8 cellular contexts compared by ENCODE assay signal in the genomic region with DNA sequence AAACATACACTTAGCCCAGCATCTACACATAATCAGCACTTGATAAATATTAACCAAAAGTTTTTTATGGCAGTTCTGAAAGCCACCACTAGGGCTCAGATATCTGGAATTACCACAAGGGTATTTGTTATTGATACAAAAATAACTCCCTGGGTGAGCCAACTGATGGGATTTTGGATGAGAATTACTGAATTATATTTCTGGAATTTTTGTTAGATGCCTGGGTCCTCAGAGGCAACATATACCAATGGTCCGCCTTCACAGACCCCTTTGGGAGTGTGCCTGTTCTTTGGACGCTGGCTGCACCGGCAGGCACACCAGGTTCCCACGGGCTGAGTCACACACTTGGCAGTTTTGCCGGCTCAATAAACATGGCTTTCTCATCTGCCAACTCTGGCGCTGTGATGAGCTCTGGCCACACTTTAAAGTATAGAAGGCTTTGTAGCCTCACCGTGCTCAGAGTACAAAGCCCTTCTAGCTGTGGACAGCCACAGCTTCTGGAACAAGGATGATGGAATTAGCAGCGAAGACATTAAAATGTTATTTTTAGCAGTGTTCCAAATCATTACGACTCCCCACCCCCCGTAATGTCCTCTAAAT. TPM values are rescaled to one million over a fixed set of nuclear protein-coding genes. Genes with fewer than 3 reads are reported as not detected.
A peak's percentile ranks its signal among the peaks of the same experiment; 100 is the strongest.
DNase-seq lines count a peak whose midpoint lies in the region; ATAC-seq and TF ChIP-seq lines count a peak whose summit lies in the region.

No MANE protein-coding gene starts in this region.

- H3K4me1 ChIP-seq in left lung: peaks cover 0 to 10% of the 10 kb centered on the region in 2 donors
- H3K4me1 ChIP-seq in tibial nerve: peaks cover 0 to 21% (median 0%) of the 10 kb centered on the region in 4 donors

- no peaks in the 10 kb centered on the region for H3K9me3 ChIP-seq in left lung
- peaks cover 0 to 2% (median 0%) of the 10 kb centered on the region in 4 donors for H3K9me3 ChIP-seq in tibial nerve

- H3K4me3 ChIP-seq in left lung (no peak overlapping the region), tibial nerve (no peak overlapping the region)

- TF ChIP-seq CTCF in left lung (IDR thresholded peaks at IDR 0.05) (peak; percentile 43 to 66), tibial nerve (IDR thresholded peaks at IDR 0.05) (peak; percentile 43 to 66 (median 51))

- no peak for TF ChIP-seq POLR2A in tibial nerve (IDR thresholded peaks at IDR 0.05)

- no peaks in the 10 kb centered on the region for H3K27me3 ChIP-seq in left lung
- H3K27me3 ChIP-seq in tibial nerve: no peaks in the 10 kb centered on the region

- H3K36me3 ChIP-seq in left lung (no peaks in the 10 kb centered on the region), tibial nerve (no peaks in the 10 kb centered on the region)

- DNase-seq in GM04503 (ENCODE audit: low read depth) (peak; percentile 71), NCI-H2171 (lab: John Stamatoyannopoulos, UW) (peak; percentile 69), caudate nucleus (lab: John Stamatoyannopoulos, UW) (peak in 35 of 61 donors; percentile 3 to 60 (median 21)), left lung (peak in 1 of 2 donors; percentile 52), tibial nerve (ENCODE audit: low spot score in 2 of 2) (peak; percentile 52 to 76), NCI-H345 treated with DMSO at 0.1 percent for 48 hours (lab: John Stamatoyannopoulos, UW; ENCODE audit: unreplicated experiment) (no peak)

- peak in 1 of 2 donors; percentile 62 for TF ChIP-seq EP300 in tibial nerve (IDR thresholded peaks at IDR 0.05)

- H3K27ac ChIP-seq in caudate nucleus (ENCODE audit: low read depth, low read length) (peak overlapping the region; percentile 48), left lung (peak overlapping the region; percentile 28 to 53), tibial nerve (peak overlapping the region in 3 of 4 donors; percentile 11 to 66 (median 34))

- ATAC-seq in left lung (peak; percentile 76), HG03039 (IDR thresholded peaks at IDR 0.05; ENCODE audit: unreplicated experiment) (no peak), HG03097 (IDR thresholded peaks at IDR 0.05; ENCODE audit: low FRiP score, unreplicated experiment) (no peak)

- 24 to 39% methylated on average over 10 of the region's 10 CpGs for WGBS in tibial nerve, 2 donors

- intact Hi-C loops in left lung (cut with DNase I): no loop called here

RNA-seq across cellular contexts. Expression of a gene that starts 24.5 kb away (rescaled TPM):
- 10 to 100 TPM in 1 of 2 donors, 1 to 10 TPM in 1; 7.8 to 11.8 TPM for total RNA-seq in left lung
- 10 to 100 TPM in 3 of 4 donors, 1 to 10 TPM in 1; 9.0 to 18.0 (median 16.5) TPM for total RNA-seq in tibial nerve
